19 cellular contexts compared by ENCODE assay signal in genomic region chr3:114376091-114376490, GRCh38.
DNase-seq lines count a peak whose midpoint lies in the region; ATAC-seq and TF ChIP-seq lines count a peak whose summit lies in the region.
"Had no signal": no experiment of that assay in that cellular context is flagged by ENCODE, and none has a peak within 500 bp of the region (broad histone marks: within the 10 kb centered on the region; RNA-seq: fewer than 3 reads in every experiment).

No MANE protein-coding gene starts in this region.

- DNase-seq in AG20443 (ENCODE audit: low spot score) (peak; percentile 60), HuH-7 (ENCODE audit: low spot score) (peak; percentile 18), fibroblast of pulmonary artery (ENCODE audit: low read depth) (peak; percentile 63), renal cortical epithelial cell (ENCODE audit: low read depth) (peak; percentile 50), erythroblast (lab: John Stamatoyannopoulos, UW) (no peak)
- DNase-seq in activated T-cell treated with anti-CD3 and anti-CD28 coated beads, Interleukin-2, amount 50 U/mL, for 48 hours, result no peak
- DNase-seq in activated CD4-positive, alpha-beta T cell treated with anti-CD3 and anti-CD28 coated beads for 4 hours, result no peak
- DNase-seq: activated CD4-positive, alpha-beta T cell treated with anti-CD3 and anti-CD28 coated beads, Interleukin-2, amount 10 ng/mL, durations not matched to agents 7 days and 5 days; activated gamma-delta T cell; CD4-positive, alpha-beta T cell; effector CD4-positive, alpha-beta T cell; GF-D8; naive B cell; NCI-H1694; PC-9; T-helper 17 cell had no signal

- TF ChIP-seq CTCF in fibroblast of pulmonary artery (IDR thresholded peaks at IDR 0.05; ENCODE audit: low read length, missing control alignments), result no peak

- ATAC-seq in GM19463 (IDR thresholded peaks at IDR 0.05; ENCODE audit: unreplicated experiment), result no peak
- ATAC-seq: K562, T-helper 17 cell had no signal

- H3K4me3 ChIP-seq in fibroblast of pulmonary artery (replicated peaks; ENCODE audit: low read depth, low read length), result no peak overlapping the region
- H3K4me3 ChIP-seq: K562, PC-9, SJSA1 had no signal

- no peak for TF ChIP-seq POLR2A in erythroblast (IDR thresholded peaks at IDR 0.05; ENCODE audit: low read length)

Comparison
In these comparisons a context has a peak if more than half of its experiments do, and no peak if none do; other contexts are left out.
1. DNase-seq: peak in AG20443 (single experiment), HuH-7 (single experiment), fibroblast of pulmonary artery (single experiment) and renal cortical epithelial cell (single experiment); none in activated T-cell treated with anti-CD3 and anti-CD28 coated beads, Interleukin-2, amount 50 U/mL, for 48 hours (0 of 2), activated CD4-positive, alpha-beta T cell treated with anti-CD3 and anti-CD28 coated beads for 4 hours (0 of 2) and erythroblast (0 of 2).